11 cellular contexts compared by ENCODE assay signal in the genomic region with DNA sequence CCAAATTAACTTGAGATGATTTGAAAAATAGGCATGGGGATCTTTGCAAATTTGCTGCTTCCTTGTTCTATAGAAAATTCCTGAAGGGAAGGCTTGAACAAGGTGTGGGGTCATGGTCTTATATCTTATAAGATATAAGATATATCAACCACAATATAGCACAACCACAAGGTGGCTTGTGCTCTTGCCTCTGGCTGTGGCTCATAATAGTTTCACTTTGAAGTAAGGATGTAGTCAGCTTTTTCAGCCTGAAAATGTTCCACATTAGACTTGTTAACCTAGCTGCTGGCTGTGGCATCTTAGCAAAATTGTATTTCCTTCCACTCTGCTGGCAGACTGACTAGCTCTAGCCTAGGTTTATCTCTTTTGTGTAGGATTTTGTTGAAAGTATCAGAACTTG.
A peak's percentile ranks its signal among the peaks of the same experiment; 100 is the strongest.
DNase-seq lines count a peak whose midpoint lies in the region; ATAC-seq and TF ChIP-seq lines count a peak whose summit lies in the region.
"Had no signal": no experiment of that assay in that cellular context is flagged by ENCODE, and none has a peak within 500 bp of the region (broad histone marks: within the 10 kb centered on the region; RNA-seq: fewer than 3 reads in every experiment).

No MANE protein-coding gene starts in this region.

- no TSS peak for BruUV-seq in HCT116 (replicated peaks; lab: Mats Ljungman, UMichigan)

- H3K27ac ChIP-seq in HCT116 (ENCODE audit: low read depth, low read length) = no peak overlapping the region

- TF ChIP-seq CTCF in BE2C (IDR thresholded peaks at IDR 0.05; ENCODE audit: low read depth, low read length) = 0 out of 2 replicates have a peak, but pooled peaks have one; percentile 2
- peak in 2 of 3 experiments; percentile 22 to 34; a peak in 3 of 6 replicates for TF ChIP-seq CTCF in HCT116 (IDR thresholded peaks at IDR 0.05 in 2 of 3, conservative IDR thresholded peaks at IDR 0.05 in 1 of 3; ENCODE audit: borderline replicate concordance in 1 of 3, insufficient read depth in 1 of 3, low read depth in 2 of 3, low read length in 2 of 3)

- no peaks in the 10 kb centered on the region for H4K20me1 ChIP-seq in HCT116 (ENCODE audit: insufficient read depth)

- H3K36me3 ChIP-seq in BE2C = no peaks in the 10 kb centered on the region
- H3K36me3 ChIP-seq in HCT116 (ENCODE audit: control insufficient read depth in 1 of 2, insufficient read depth in 2 of 2, low read length in 2 of 2) = no peaks in the 10 kb centered on the region

- H3K79me2 ChIP-seq in HCT116 (ENCODE audit: insufficient read depth, low read length) = no peaks in the 10 kb centered on the region

- intact Hi-C loops in HCT116 (cut with micrococcal nuclease) = loop anchor here (5.0 to 10.0 kb wide), 2 partner anchors 186 to 479 kb away; no protein-coding TSS in a partner anchor
- intact Hi-C loops in activated T-helper 1 cell treated with anti-CD3 and anti-CD28 coated beads, Interleukin-12 subunit alpha, Interleukin-12 subunit beta, Interleukin-2, Interleukin-4 antibody, amounts not matched to agents 30 ng/mL and 10 ng/mL and 1 ng/mL, durations not matched to agents 14 hours and 24 hours and 36 hours (cut with micrococcal nuclease) = loop anchor here (1.0 to 10.0 kb wide), 4 partner anchors 46 to 504 kb away; a partner anchor contains a TSS

- TF ChIP-seq POLR2A in HCT116 (IDR thresholded peaks at IDR 0.05; ENCODE audit: borderline replicate concordance, extremely low read depth, insufficient read depth, insufficient read length) = no peak

- no peaks in the 10 kb centered on the region for H3K9me2 ChIP-seq in HCT116 (ENCODE audit: insufficient read depth)

- 0 out of 2 replicates have a peak overlapping the region, but pooled peaks have one; percentile 23 for H3K4me2 ChIP-seq in HCT116 (ENCODE audit: low read length)

- no peaks in the 10 kb centered on the region for H3K9me3 ChIP-seq in BE2C
- H3K9me3 ChIP-seq in HCT116 (ENCODE audit: control insufficient read depth in 1 of 2, insufficient read depth in 1 of 2, low read depth in 1 of 2, low read length in 2 of 2) = no peaks in the 10 kb centered on the region

- DNase-seq in BE2C = no peak
- DNase-seq in HCT116 (ENCODE audit: low read depth, low spot score) = no peak
- DNase-seq in activated T-helper 1 cell treated with anti-CD3 and anti-CD28 coated beads, Interleukin-12 subunit alpha, Interleukin-12 subunit beta, Interleukin-2, Interleukin-4 antibody, amounts not matched to agents 30 ng/mL and 10 ng/mL and 1 ng/mL, durations not matched to agents 14 hours and 24 hours and 36 hours (ENCODE audit: low spot score) = peak; percentile 8
- DNase-seq in immature natural killer cell = peak; percentile 27 to 44 (median 39)
- DNase-seq in DMS114 treated with DMSO at 0.1 percent for 48 hours (lab: John Stamatoyannopoulos, UW; ENCODE audit: unreplicated experiment) = no peak
- no peak for DNase-seq in NCI-H1436 (lab: John Stamatoyannopoulos, UW)
- DNase-seq in middle frontal gyrus (ENCODE audit: extremely low spot score, low spot score) = no peak
- DNase-seq: dermis blood vessel endothelial cell, kidney had no signal

- CTCF ChIA-PET in HCT116 (lab: Charles Lee) = no interaction called here

- H3K9ac ChIP-seq in HCT116 (ENCODE audit: low read length) = no peak overlapping the region

- TF ChIP-seq RAD21 in HCT116 (IDR thresholded peaks at IDR 0.05; ENCODE audit: low read depth) = peak; percentile 31; the same call in 1 of the 2 replicates

- H3K27me3 Mint-ChIP-seq in activated T-helper 1 cell treated with anti-CD3 and anti-CD28 coated beads, Interleukin-12 subunit alpha, Interleukin-12 subunit beta, Interleukin-2, Interleukin-4 antibody, amounts not matched to agents 30 ng/mL and 10 ng/mL and 1 ng/mL, durations not matched to agents 14 hours and 24 hours and 36 hours (ENCODE audit: insufficient read depth) = peaks cover 2% of the 10 kb centered on the region
- peaks cover 0 to 8% (median 2%) of the 10 kb centered on the region in 3 donors for H3K27me3 Mint-ChIP-seq in immature natural killer cell (ENCODE audit: low read depth in 3 of 3)
- H3K27me3 Mint-ChIP-seq: IgD-negative memory B cell had no signal

- H3K4me1 ChIP-seq in BE2C (no peaks in the 10 kb centered on the region), HCT116 (ENCODE audit: control insufficient read depth in 1 of 2, insufficient read depth in 2 of 2, low read length in 2 of 2) (peaks cover 2 to 9% of the 10 kb centered on the region in 2 experiments; a peak in 1 of 4 replicates)

- H3K4me1 Mint-ChIP-seq in activated T-helper 1 cell treated with anti-CD3 and anti-CD28 coated beads, Interleukin-12 subunit alpha, Interleukin-12 subunit beta, Interleukin-2, Interleukin-4 antibody, amounts not matched to agents 30 ng/mL and 10 ng/mL and 1 ng/mL, durations not matched to agents 14 hours and 24 hours and 36 hours (ENCODE audit: low read depth) = peaks cover 30% of the 10 kb centered on the region
- peaks cover 37 to 52% of the 10 kb centered on the region in 2 donors for H3K4me1 Mint-ChIP-seq in immature natural killer cell
- H3K4me1 Mint-ChIP-seq: IgD-negative memory B cell had no signal

- peaks cover 3% of the 10 kb centered on the region; the same call in 1 of the 2 replicates for H3K27me3 ChIP-seq in BE2C
- no peaks in the 10 kb centered on the region for H3K27me3 ChIP-seq in HCT116 (ENCODE audit: insufficient read depth, low read length)

- H3K9me3 Mint-ChIP-seq in activated T-helper 1 cell treated with anti-CD3 and anti-CD28 coated beads, Interleukin-12 subunit alpha, Interleukin-12 subunit beta, Interleukin-2, Interleukin-4 antibody, amounts not matched to agents 30 ng/mL and 10 ng/mL and 1 ng/mL, durations not matched to agents 14 hours and 24 hours and 36 hours = peaks cover 10% of the 10 kb centered on the region
- H3K9me3 Mint-ChIP-seq in immature natural killer cell = no peaks in the 10 kb centered on the region

- peak overlapping the region; percentile 66 for H2AFZ ChIP-seq in HCT116 (ENCODE audit: low read depth, low read length, poor library complexity, severe bottlenecking)

- peaks cover 6% of the 10 kb centered on the region for H3K36me3 Mint-ChIP-seq in activated T-helper 1 cell treated with anti-CD3 and anti-CD28 coated beads, Interleukin-12 subunit alpha, Interleukin-12 subunit beta, Interleukin-2, Interleukin-4 antibody, amounts not matched to agents 30 ng/mL and 10 ng/mL and 1 ng/mL, durations not matched to agents 14 hours and 24 hours and 36 hours (ENCODE audit: low read depth)
- H3K36me3 Mint-ChIP-seq in immature natural killer cell = peaks cover 0 to 6% (median 0%) of the 10 kb centered on the region in 3 donors
- H3K36me3 Mint-ChIP-seq: IgD-negative memory B cell had no signal

- RAD21 ChIA-PET in HCT116 (lab: Charles Lee; ENCODE audit: low non-redundant PET in 1 of 2, low total read pairs in 2 of 2, uncharacterized antibody in 2 of 2, unreplicated experiment in 2 of 2) = no interaction called here

- ATAC-seq in HCT116 (peak; percentile 66), HG02840 (IDR thresholded peaks at IDR 0.05; ENCODE audit: low FRiP score, unreplicated experiment) (no peak)

- POLR2A ChIA-PET in HCT116 (lab: Charles Lee) = no interaction called here

- H3K4me3 ChIP-seq in BE2C (ENCODE audit: low read depth, low read length) = no peak overlapping the region
- H3K4me3 ChIP-seq in HCT116 (replicated peaks in 1 of 2; ENCODE audit: low read depth in 1 of 2, low read length in 2 of 2) = no peak overlapping the region

- H3K4me3 Mint-ChIP-seq in activated T-helper 1 cell treated with anti-CD3 and anti-CD28 coated beads, Interleukin-12 subunit alpha, Interleukin-12 subunit beta, Interleukin-2, Interleukin-4 antibody, amounts not matched to agents 30 ng/mL and 10 ng/mL and 1 ng/mL, durations not matched to agents 14 hours and 24 hours and 36 hours = no peak overlapping the region
- H3K4me3 Mint-ChIP-seq in immature natural killer cell = peak overlapping the region in 2 of 5 donors; percentile 14 to 71
- H3K4me3 Mint-ChIP-seq: IgD-negative memory B cell had no signal

- peak overlapping the region; percentile 1 for H3K27ac Mint-ChIP-seq in activated T-helper 1 cell treated with anti-CD3 and anti-CD28 coated beads, Interleukin-12 subunit alpha, Interleukin-12 subunit beta, Interleukin-2, Interleukin-4 antibody, amounts not matched to agents 30 ng/mL and 10 ng/mL and 1 ng/mL, durations not matched to agents 14 hours and 24 hours and 36 hours
- peak overlapping the region in 2 of 6 donors; percentile 4 to 49 for H3K27ac Mint-ChIP-seq in immature natural killer cell
- H3K27ac Mint-ChIP-seq: IgD-negative memory B cell had no signal

TF ChIP-seq in HCT116, 20 proteins besides CTCF, POLR2A, EP300 and RAD21:
- TF ChIP-seq, protein P1, sequence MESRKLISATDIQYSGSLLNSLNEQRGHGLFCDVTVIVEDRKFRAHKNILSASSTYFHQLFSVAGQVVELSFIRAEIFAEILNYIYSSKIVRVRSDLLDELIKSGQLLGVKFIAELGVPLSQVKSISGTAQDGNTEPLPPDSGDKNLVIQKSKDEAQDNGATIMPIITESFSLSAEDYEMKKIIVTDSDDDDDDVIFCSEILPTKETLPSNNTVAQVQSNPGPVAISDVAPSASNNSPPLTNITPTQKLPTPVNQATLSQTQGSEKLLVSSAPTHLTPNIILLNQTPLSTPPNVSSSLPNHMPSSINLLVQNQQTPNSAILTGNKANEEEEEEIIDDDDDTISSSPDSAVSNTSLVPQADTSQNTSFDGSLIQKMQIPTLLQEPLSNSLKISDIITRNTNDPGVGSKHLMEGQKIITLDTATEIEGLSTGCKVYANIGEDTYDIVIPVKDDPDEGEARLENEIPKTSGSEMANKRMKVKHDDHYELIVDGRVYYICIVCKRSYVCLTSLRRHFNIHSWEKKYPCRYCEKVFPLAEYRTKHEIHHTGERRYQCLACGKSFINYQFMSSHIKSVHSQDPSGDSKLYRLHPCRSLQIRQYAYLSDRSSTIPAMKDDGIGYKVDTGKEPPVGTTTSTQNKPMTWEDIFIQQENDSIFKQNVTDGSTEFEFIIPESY (IDR thresholded peaks at IDR 0.05; ENCODE audit: extremely low read depth, insufficient replicate concordance, low read length) = no peak
- TF ChIP-seq ZNF274 (IDR thresholded peaks at IDR 0.05; ENCODE audit: low read depth, low read length) = no peak
- no peak for TF ChIP-seq POLR2AphosphoS5 (IDR thresholded peaks at IDR 0.05; ENCODE audit: low read depth, low read length)
- no peak for TF ChIP-seq EGR1 (IDR thresholded peaks at IDR 0.05; ENCODE audit: low read depth)
- TF ChIP-seq YY1 (IDR thresholded peaks at IDR 0.05; ENCODE audit: extremely low read depth, insufficient replicate concordance, low read depth, low read length) = no peak
- TF ChIP-seq SRF (IDR thresholded peaks at IDR 0.05; ENCODE audit: low read depth) = no peak

Comparison
In these comparisons a context has a peak if more than half of its experiments do, and no peak if none do; other contexts are left out.
1. DNase-seq: peak in activated T-helper 1 cell treated with anti-CD3 and anti-CD28 coated beads, Interleukin-12 subunit alpha, Interleukin-12 subunit beta, Interleukin-2, Interleukin-4 antibody, amounts not matched to agents 30 ng/mL and 10 ng/mL and 1 ng/mL, durations not matched to agents 14 hours and 24 hours and 36 hours (single experiment) and immature natural killer cell (3 of 3); none in BE2C (single experiment), HCT116 (single experiment), DMS114 treated with DMSO at 0.1 percent for 48 hours (single experiment), NCI-H1436 (single experiment) and middle frontal gyrus (single experiment).